ENCODE assay signal across 16 cellular contexts in the genomic region with DNA sequence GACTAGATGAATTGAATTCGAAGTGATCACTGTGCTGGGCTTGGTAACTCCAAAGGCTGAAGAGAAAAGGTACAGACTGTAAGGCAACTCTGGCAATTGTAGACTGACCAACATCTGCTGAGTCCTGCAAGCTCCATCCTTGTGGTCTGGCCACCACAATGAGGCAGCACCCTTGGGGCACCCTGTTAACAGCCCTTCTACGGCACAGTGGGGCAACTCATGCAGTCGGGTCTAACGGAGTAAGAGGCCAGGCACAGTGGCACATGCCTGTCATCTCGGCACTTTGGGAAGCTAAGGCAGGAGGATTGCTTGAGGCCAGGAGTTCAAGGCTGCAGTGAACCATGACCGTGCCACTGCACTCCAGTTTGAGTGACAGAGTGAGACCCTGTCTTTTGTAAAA.
DNase-seq lines count a peak whose midpoint lies in the region; ATAC-seq and TF ChIP-seq lines count a peak whose summit lies in the region.
"Had no signal": no experiment of that assay in that cellular context is flagged by ENCODE, and none has a peak within 500 bp of the region (broad histone marks: within the 10 kb centered on the region; RNA-seq: fewer than 3 reads in every experiment).

No MANE protein-coding gene starts in this region.

- H3K4me1 ChIP-seq in upper lobe of right lung, result no peaks in the 10 kb centered on the region
- H3K4me1 ChIP-seq in SJCRH30, result 0 out of 2 replicates have a peak, but pooled peaks cover 2% of the 10 kb centered on the region
- no peaks in the 10 kb centered on the region for H3K4me1 ChIP-seq in Peyer's patch
- H3K4me1 ChIP-seq: BE2C, HAP-1 had no signal

- H3K27ac Mint-ChIP-seq in WTC11 (peak overlapping the region; percentile 70), neural crest cell (ENCODE audit: unreplicated experiment) (peak overlapping the region; percentile 52), endothelial cell (ENCODE audit: unreplicated experiment) (no peak overlapping the region)
- H3K27ac Mint-ChIP-seq: CD4-positive, alpha-beta memory T cell had no signal

- peaks cover 6% of the 10 kb centered on the region; the same call in 1 of the 2 replicates for H3K36me3 Mint-ChIP-seq in WTC11
- H3K36me3 Mint-ChIP-seq in neural crest cell (ENCODE audit: low read depth), result peaks cover 16% of the 10 kb centered on the region
- peaks cover 8% of the 10 kb centered on the region for H3K36me3 Mint-ChIP-seq in endothelial cell (ENCODE audit: low read depth, unreplicated experiment)

- intact Hi-C loops in upper lobe of right lung (cut with DNase I), result no loop called here

- peak; percentile 56 for DNase-seq in NB4 (ENCODE audit: low read depth)
- no peak for DNase-seq in WTC11 (ENCODE audit: low spot score)
- DNase-seq in neural crest cell (ENCODE audit: low read depth, low spot score), result no peak
- DNase-seq in upper lobe of right lung, result no peak
- DNase-seq in SJCRH30, result no peak
- no peak for DNase-seq in endothelial cell (ENCODE audit: low spot score)
- DNase-seq in Peyer's patch, result no peak
- DNase-seq: BE2C; CD4-positive, alpha-beta memory T cell; COR-L47; DMS153; DMS79 treated with DMSO at 0.1 percent for 48 hours; EL had no signal

- no peak overlapping the region for H3K27ac ChIP-seq in upper lobe of right lung
- no peak overlapping the region for H3K27ac ChIP-seq in SJCRH30
- H3K27ac ChIP-seq in Peyer's patch, result no peak overlapping the region
- H3K27ac ChIP-seq: C4-2B had no signal

- H3K27me3 Mint-ChIP-seq in WTC11 (ENCODE audit: low read depth) (no peaks in the 10 kb centered on the region), neural crest cell (ENCODE audit: low read depth) (no peaks in the 10 kb centered on the region), endothelial cell (ENCODE audit: unreplicated experiment) (no peaks in the 10 kb centered on the region)
- H3K27me3 Mint-ChIP-seq: CD4-positive, alpha-beta memory T cell had no signal

- peaks cover 5% of the 10 kb centered on the region for H3K4me1 Mint-ChIP-seq in WTC11
- peaks cover 10% of the 10 kb centered on the region for H3K4me1 Mint-ChIP-seq in neural crest cell
- peaks cover 16% of the 10 kb centered on the region for H3K4me1 Mint-ChIP-seq in endothelial cell (ENCODE audit: unreplicated experiment)

- H3K4me3 ChIP-seq in NB4 (ENCODE audit: low read depth, low read length), result no peak overlapping the region
- H3K4me3 ChIP-seq in upper lobe of right lung, result no peak overlapping the region
- H3K4me3 ChIP-seq in SJCRH30, result no peak overlapping the region
- H3K4me3 ChIP-seq in Peyer's patch, result no peak overlapping the region
- H3K4me3 ChIP-seq: HAP-1 had no signal

- POLR2A ChIA-PET in WTC11 (lab: Charles Lee), result no interaction called here

- TF ChIP-seq CTCF in NB4 (IDR thresholded peaks at IDR 0.05; ENCODE audit: low read depth, low read length) (no peak), WTC11 (IDR thresholded peaks at IDR 0.05) (no peak), neural crest cell (conservative IDR thresholded peaks at IDR 0.05) (no peak), upper lobe of right lung (IDR thresholded peaks at IDR 0.05) (no peak), endothelial cell (IDR thresholded peaks at IDR 0.05; ENCODE audit: unreplicated experiment) (no peak), Peyer's patch (IDR thresholded peaks at IDR 0.05) (no peak)

- TF ChIP-seq POLR2A in NB4 (IDR thresholded peaks at IDR 0.05; ENCODE audit: extremely low read depth, insufficient read length) (no peak), Peyer's patch (IDR thresholded peaks at IDR 0.05) (no peak)

- no peak overlapping the region for H3K4me3 Mint-ChIP-seq in WTC11
- H3K4me3 Mint-ChIP-seq in neural crest cell, result no peak overlapping the region
- no peak overlapping the region for H3K4me3 Mint-ChIP-seq in endothelial cell (ENCODE audit: unreplicated experiment)
- H3K4me3 Mint-ChIP-seq: CD4-positive, alpha-beta memory T cell had no signal

- ATAC-seq in WTC11 (no peak), upper lobe of right lung (peak; percentile 42)
- ATAC-seq: HepG2 had no signal

- H3K9me3 ChIP-seq in upper lobe of right lung, result no peaks in the 10 kb centered on the region
- H3K9me3 ChIP-seq in SJCRH30 (replicated peaks), result no peaks in the 10 kb centered on the region
- no peaks in the 10 kb centered on the region for H3K9me3 ChIP-seq in Peyer's patch
- H3K9me3 ChIP-seq: BE2C, HAP-1 had no signal

- CTCF ChIA-PET in WTC11 (lab: Charles Lee), result no interaction called here

- H3K9me3 Mint-ChIP-seq in WTC11 (no peaks in the 10 kb centered on the region), neural crest cell (no peaks in the 10 kb centered on the region), endothelial cell (ENCODE audit: unreplicated experiment) (no peaks in the 10 kb centered on the region)
- H3K9me3 Mint-ChIP-seq: CD4-positive, alpha-beta memory T cell had no signal

- H3K27me3 ChIP-seq in upper lobe of right lung (no peaks in the 10 kb centered on the region), SJCRH30 (no peaks in the 10 kb centered on the region), Peyer's patch (no peaks in the 10 kb centered on the region)
- H3K27me3 ChIP-seq: BE2C had no signal

- H3K36me3 ChIP-seq in upper lobe of right lung (peaks cover 26% of the 10 kb centered on the region), SJCRH30 (peaks cover 3% of the 10 kb centered on the region), Peyer's patch (peaks cover 0 to 32% (median 0%) of the 10 kb centered on the region in 3 donors)
- H3K36me3 ChIP-seq: BE2C had no signal

TF ChIP-seq in WTC11, 78 proteins besides CTCF, POLR2A, EP300 and RAD21 (continues in another document):
- TF ChIP-seq, protein P1, sequence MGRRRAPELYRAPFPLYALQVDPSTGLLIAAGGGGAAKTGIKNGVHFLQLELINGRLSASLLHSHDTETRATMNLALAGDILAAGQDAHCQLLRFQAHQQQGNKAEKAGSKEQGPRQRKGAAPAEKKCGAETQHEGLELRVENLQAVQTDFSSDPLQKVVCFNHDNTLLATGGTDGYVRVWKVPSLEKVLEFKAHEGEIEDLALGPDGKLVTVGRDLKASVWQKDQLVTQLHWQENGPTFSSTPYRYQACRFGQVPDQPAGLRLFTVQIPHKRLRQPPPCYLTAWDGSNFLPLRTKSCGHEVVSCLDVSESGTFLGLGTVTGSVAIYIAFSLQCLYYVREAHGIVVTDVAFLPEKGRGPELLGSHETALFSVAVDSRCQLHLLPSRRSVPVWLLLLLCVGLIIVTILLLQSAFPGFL (CRISPR knock-in tag; IDR thresholded peaks at IDR 0.05; ENCODE audit: borderline replicate concordance), result no peak
- TF ChIP-seq, protein P2, sequence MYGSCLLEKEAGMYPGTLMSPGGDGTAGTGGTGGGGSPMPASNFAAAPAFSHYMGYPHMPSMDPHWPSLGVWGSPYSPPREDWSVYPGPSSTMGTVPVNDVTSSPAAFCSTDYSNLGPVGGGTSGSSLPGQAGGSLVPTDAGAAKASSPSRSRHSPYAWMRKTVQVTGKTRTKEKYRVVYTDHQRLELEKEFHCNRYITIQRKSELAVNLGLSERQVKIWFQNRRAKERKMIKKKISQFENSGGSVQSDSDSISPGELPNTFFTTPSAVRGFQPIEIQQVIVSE (CRISPR knock-in tag; IDR thresholded peaks at IDR 0.05; ENCODE audit: borderline replicate concordance), result no peak
- TF ChIP-seq, protein P3, sequence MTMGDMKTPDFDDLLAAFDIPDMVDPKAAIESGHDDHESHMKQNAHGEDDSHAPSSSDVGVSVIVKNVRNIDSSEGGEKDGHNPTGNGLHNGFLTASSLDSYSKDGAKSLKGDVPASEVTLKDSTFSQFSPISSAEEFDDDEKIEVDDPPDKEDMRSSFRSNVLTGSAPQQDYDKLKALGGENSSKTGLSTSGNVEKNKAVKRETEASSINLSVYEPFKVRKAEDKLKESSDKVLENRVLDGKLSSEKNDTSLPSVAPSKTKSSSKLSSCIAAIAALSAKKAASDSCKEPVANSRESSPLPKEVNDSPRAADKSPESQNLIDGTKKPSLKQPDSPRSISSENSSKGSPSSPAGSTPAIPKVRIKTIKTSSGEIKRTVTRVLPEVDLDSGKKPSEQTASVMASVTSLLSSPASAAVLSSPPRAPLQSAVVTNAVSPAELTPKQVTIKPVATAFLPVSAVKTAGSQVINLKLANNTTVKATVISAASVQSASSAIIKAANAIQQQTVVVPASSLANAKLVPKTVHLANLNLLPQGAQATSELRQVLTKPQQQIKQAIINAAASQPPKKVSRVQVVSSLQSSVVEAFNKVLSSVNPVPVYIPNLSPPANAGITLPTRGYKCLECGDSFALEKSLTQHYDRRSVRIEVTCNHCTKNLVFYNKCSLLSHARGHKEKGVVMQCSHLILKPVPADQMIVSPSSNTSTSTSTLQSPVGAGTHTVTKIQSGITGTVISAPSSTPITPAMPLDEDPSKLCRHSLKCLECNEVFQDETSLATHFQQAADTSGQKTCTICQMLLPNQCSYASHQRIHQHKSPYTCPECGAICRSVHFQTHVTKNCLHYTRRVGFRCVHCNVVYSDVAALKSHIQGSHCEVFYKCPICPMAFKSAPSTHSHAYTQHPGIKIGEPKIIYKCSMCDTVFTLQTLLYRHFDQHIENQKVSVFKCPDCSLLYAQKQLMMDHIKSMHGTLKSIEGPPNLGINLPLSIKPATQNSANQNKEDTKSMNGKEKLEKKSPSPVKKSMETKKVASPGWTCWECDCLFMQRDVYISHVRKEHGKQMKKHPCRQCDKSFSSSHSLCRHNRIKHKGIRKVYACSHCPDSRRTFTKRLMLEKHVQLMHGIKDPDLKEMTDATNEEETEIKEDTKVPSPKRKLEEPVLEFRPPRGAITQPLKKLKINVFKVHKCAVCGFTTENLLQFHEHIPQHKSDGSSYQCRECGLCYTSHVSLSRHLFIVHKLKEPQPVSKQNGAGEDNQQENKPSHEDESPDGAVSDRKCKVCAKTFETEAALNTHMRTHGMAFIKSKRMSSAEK (CRISPR knock-in tag; IDR thresholded peaks at IDR 0.05; ENCODE audit: borderline replicate concordance), result no peak
- TF ChIP-seq, protein P4, sequence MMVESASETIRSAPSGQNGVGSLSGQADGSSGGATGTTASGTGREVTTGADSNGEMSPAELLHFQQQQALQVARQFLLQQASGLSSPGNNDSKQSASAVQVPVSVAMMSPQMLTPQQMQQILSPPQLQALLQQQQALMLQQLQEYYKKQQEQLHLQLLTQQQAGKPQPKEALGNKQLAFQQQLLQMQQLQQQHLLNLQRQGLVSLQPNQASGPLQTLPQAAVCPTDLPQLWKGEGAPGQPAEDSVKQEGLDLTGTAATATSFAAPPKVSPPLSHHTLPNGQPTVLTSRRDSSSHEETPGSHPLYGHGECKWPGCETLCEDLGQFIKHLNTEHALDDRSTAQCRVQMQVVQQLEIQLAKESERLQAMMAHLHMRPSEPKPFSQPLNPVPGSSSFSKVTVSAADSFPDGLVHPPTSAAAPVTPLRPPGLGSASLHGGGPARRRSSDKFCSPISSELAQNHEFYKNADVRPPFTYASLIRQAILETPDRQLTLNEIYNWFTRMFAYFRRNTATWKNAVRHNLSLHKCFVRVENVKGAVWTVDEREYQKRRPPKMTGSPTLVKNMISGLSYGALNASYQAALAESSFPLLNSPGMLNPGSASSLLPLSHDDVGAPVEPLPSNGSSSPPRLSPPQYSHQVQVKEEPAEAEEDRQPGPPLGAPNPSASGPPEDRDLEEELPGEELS (CRISPR knock-in tag; IDR thresholded peaks at IDR 0.05), result no peak
- no peak for TF ChIP-seq JUN (CRISPR knock-in tag; IDR thresholded peaks at IDR 0.05)
